In the genomic region with DNA sequence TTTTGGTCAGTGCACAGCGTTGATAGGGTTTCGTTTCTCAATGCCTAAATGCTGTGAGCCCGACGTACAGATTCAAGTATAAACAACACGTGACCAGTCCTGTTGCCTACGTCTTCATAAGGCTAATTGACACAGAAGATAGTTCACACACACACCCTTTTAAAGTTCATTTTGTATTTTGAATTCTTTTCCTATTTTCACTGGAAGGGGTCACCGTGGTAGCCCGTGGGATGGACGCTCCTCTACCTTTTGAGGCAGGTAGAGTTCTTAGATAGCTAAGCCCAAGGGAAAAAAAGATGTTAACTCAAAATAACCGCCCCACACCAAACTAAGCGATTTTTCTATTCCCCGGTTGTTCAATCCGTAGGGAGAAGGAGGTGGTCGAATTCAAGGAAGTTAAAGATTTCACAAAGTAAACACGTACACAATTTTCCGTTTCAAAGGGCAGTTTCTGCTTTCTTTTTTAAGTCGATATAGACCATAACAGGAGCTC, we compare ENCODE assay signal across 1 cellular context.
A peak's percentile ranks its signal among the peaks of the same experiment; 100 is the strongest.
TF ChIP-seq lines count a peak whose summit lies in the region.

No MANE protein-coding gene starts in this region.

TF ChIP-seq in K562, 482 proteins besides CTCF, POLR2A, EP300 and RAD21 (continued from another document and continues in another):
- TF ChIP-seq LCOR (CRISPR knock-in tag; IDR thresholded peaks at IDR 0.05) (0 out of 2 replicates have a peak, but pooled peaks have one; percentile 34), CREM (IDR thresholded peaks at IDR 0.05; ENCODE audit: low read depth) (peak; percentile 67; the same call in 1 of the 2 replicates), RAD51 (IDR thresholded peaks at IDR 0.05; ENCODE audit: borderline replicate concordance, low read depth) (peak; percentile 93), GABPB1 (CRISPR knock-in tag; IDR thresholded peaks at IDR 0.05) (peak; percentile 45; the same call in 1 of the 2 replicates), E2F3 (CRISPR knock-in tag; IDR thresholded peaks at IDR 0.05) (no peak), ZNF778 (CRISPR knock-in tag; IDR thresholded peaks at IDR 0.05) (no peak), SIN3A (IDR thresholded peaks at IDR 0.05; ENCODE audit: borderline replicate concordance in 2 of 2, control insufficient read depth in 1 of 2, low read depth in 2 of 2, low read length in 2 of 2) (peak in 1 of 2 experiments; percentile 84; a peak in 2 of 4 replicates), ATF7 (IDR thresholded peaks at IDR 0.05) (0 out of 2 replicates have a peak, but pooled peaks have one; percentile 12), NBN (IDR thresholded peaks at IDR 0.05; ENCODE audit: low read depth) (0 out of 2 replicates have a peak, but pooled peaks have one; percentile 55), MTA1 (IDR thresholded peaks at IDR 0.05; ENCODE audit: borderline replicate concordance) (no peak), EP400 (IDR thresholded peaks at IDR 0.05) (peak; percentile 49; the same call in 1 of the 2 replicates), CHD1 (IDR thresholded peaks at IDR 0.05; ENCODE audit: low read length) (peak; percentile 80), NCOR1 (IDR thresholded peaks at IDR 0.05) (no peak), DIDO1 (tag; IDR thresholded peaks at IDR 0.05; ENCODE audit: low read depth) (no peak), CBFA2T2 (conservative IDR thresholded peaks at IDR 0.05) (peak; percentile 67), FOXP4 (CRISPR knock-in tag; IDR thresholded peaks at IDR 0.05; ENCODE audit: borderline replicate concordance) (no peak), NKRF (IDR thresholded peaks at IDR 0.05; ENCODE audit: borderline replicate concordance) (peak; percentile 44; the same call in 1 of the 2 replicates), ZNF586 (CRISPR knock-in tag; conservative IDR thresholded peaks at IDR 0.05) (peak; percentile 56; the same call in 1 of the 2 replicates), HBP1 (CRISPR knock-in tag; IDR thresholded peaks at IDR 0.05) (0 out of 2 replicates have a peak, but pooled peaks have one; percentile 29), DACH1 (IDR thresholded peaks at IDR 0.05; ENCODE audit: partially characterized antibody) (peak; percentile 17), POLR2AphosphoS2 (IDR thresholded peaks at IDR 0.05; ENCODE audit: low read length) (peak; percentile 37; the same call in 1 of the 2 replicates)
- TF ChIP-seq, protein P1, sequence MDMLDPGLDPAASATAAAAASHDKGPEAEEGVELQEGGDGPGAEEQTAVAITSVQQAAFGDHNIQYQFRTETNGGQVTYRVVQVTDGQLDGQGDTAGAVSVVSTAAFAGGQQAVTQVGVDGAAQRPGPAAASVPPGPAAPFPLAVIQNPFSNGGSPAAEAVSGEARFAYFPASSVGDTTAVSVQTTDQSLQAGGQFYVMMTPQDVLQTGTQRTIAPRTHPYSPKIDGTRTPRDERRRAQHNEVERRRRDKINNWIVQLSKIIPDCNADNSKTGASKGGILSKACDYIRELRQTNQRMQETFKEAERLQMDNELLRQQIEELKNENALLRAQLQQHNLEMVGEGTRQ (CRISPR knock-in tag; IDR thresholded peaks at IDR 0.05) = peak; percentile 86
- TF ChIP-seq, protein P2, sequence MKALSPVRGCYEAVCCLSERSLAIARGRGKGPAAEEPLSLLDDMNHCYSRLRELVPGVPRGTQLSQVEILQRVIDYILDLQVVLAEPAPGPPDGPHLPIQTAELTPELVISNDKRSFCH (CRISPR knock-in tag; IDR thresholded peaks at IDR 0.05) = no peak
- TF ChIP-seq, protein P2 (tag; IDR thresholded peaks at IDR 0.05) = 0 out of 2 replicates have a peak, but pooled peaks have one; percentile 40
- TF ChIP-seq, protein P3, sequence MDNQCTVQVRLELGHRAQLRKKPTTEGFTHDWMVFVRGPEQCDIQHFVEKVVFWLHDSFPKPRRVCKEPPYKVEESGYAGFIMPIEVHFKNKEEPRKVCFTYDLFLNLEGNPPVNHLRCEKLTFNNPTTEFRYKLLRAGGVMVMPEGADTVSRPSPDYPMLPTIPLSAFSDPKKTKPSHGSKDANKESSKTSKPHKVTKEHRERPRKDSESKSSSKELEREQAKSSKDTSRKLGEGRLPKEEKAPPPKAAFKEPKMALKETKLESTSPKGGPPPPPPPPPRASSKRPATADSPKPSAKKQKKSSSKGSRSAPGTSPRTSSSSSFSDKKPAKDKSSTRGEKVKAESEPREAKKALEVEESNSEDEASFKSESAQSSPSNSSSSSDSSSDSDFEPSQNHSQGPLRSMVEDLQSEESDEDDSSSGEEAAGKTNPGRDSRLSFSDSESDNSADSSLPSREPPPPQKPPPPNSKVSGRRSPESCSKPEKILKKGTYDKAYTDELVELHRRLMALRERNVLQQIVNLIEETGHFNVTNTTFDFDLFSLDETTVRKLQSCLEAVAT (IDR thresholded peaks at IDR 0.05) = peak; percentile 54 to 73; a peak in 3 of 4 replicates
- TF ChIP-seq, protein P4, sequence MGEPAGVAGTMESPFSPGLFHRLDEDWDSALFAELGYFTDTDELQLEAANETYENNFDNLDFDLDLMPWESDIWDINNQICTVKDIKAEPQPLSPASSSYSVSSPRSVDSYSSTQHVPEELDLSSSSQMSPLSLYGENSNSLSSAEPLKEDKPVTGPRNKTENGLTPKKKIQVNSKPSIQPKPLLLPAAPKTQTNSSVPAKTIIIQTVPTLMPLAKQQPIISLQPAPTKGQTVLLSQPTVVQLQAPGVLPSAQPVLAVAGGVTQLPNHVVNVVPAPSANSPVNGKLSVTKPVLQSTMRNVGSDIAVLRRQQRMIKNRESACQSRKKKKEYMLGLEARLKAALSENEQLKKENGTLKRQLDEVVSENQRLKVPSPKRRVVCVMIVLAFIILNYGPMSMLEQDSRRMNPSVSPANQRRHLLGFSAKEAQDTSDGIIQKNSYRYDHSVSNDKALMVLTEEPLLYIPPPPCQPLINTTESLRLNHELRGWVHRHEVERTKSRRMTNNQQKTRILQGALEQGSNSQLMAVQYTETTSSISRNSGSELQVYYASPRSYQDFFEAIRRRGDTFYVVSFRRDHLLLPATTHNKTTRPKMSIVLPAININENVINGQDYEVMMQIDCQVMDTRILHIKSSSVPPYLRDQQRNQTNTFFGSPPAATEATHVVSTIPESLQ (CRISPR knock-in tag; IDR thresholded peaks at IDR 0.05) = 0 out of 2 replicates have a peak, but pooled peaks have one; percentile 8
- TF ChIP-seq, protein P5, sequence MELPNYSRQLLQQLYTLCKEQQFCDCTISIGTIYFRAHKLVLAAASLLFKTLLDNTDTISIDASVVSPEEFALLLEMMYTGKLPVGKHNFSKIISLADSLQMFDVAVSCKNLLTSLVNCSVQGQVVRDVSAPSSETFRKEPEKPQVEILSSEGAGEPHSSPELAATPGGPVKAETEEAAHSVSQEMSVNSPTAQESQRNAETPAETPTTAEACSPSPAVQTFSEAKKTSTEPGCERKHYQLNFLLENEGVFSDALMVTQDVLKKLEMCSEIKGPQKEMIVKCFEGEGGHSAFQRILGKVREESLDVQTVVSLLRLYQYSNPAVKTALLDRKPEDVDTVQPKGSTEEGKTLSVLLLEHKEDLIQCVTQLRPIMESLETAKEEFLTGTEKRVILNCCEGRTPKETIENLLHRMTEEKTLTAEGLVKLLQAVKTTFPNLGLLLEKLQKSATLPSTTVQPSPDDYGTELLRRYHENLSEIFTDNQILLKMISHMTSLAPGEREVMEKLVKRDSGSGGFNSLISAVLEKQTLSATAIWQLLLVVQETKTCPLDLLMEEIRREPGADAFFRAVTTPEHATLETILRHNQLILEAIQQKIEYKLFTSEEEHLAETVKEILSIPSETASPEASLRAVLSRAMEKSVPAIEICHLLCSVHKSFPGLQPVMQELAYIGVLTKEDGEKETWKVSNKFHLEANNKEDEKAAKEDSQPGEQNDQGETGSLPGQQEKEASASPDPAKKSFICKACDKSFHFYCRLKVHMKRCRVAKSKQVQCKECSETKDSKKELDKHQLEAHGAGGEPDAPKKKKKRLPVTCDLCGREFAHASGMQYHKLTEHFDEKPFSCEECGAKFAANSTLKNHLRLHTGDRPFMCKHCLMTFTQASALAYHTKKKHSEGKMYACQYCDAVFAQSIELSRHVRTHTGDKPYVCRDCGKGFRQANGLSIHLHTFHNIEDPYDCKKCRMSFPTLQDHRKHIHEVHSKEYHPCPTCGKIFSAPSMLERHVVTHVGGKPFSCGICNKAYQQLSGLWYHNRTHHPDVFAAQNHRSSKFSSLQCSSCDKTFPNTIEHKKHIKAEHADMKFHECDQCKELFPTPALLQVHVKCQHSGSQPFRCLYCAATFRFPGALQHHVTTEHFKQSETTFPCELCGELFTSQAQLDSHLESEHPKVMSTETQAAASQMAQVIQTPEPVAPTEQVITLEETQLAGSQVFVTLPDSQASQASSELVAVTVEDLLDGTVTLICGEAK (IDR thresholded peaks at IDR 0.05) = peak; percentile 53; the same call in 1 of the 2 replicates
- TF ChIP-seq, protein P5 (CRISPR knock-in tag; IDR thresholded peaks at IDR 0.05) = no peak
- TF ChIP-seq, protein P6, sequence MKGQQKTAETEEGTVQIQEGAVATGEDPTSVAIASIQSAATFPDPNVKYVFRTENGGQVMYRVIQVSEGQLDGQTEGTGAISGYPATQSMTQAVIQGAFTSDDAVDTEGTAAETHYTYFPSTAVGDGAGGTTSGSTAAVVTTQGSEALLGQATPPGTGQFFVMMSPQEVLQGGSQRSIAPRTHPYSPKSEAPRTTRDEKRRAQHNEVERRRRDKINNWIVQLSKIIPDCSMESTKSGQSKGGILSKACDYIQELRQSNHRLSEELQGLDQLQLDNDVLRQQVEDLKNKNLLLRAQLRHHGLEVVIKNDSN (CRISPR knock-in tag; IDR thresholded peaks at IDR 0.05) = peak; percentile 90
- TF ChIP-seq, protein P7, sequence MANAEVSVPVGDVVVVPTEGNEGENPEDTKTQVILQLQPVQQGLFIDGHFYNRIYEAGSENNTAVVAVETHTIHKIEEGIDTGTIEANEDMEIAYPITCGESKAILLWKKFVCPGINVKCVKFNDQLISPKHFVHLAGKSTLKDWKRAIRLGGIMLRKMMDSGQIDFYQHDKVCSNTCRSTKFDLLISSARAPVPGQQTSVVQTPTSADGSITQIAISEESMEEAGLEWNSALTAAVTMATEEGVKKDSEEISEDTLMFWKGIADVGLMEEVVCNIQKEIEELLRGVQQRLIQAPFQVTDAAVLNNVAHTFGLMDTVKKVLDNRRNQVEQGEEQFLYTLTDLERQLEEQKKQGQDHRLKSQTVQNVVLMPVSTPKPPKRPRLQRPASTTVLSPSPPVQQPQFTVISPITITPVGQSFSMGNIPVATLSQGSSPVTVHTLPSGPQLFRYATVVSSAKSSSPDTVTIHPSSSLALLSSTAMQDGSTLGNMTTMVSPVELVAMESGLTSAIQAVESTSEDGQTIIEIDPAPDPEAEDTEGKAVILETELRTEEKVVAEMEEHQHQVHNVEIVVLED (CRISPR knock-in tag; IDR thresholded peaks at IDR 0.05) = no peak
